Comparison of ENCODE assay signal across 1 cellular context in genomic region chr9:71793386-71794105, GRCh38.
TF ChIP-seq lines count a peak whose summit lies in the region.

No MANE protein-coding gene starts in this region.

TF ChIP-seq in IMR-90, 13 proteins besides CTCF, POLR2A, EP300 and RAD21 (continued from another document):
- no peak for TF ChIP-seq MXI1 (IDR thresholded peaks at IDR 0.05; ENCODE audit: borderline replicate concordance, low read depth, low read length)
- TF ChIP-seq ELK1 (IDR thresholded peaks at IDR 0.05; ENCODE audit: borderline replicate concordance, low read depth, low read length) = no peak
- no peak for TF ChIP-seq SMC3 (IDR thresholded peaks at IDR 0.05; ENCODE audit: low read depth, low read length)
- no peak for TF ChIP-seq CHD1 (IDR thresholded peaks at IDR 0.05; ENCODE audit: low read depth, low read length)
- TF ChIP-seq MAZ (IDR thresholded peaks at IDR 0.05; ENCODE audit: borderline replicate concordance, low read depth, low read length) = no peak
- no peak for TF ChIP-seq USF2 (IDR thresholded peaks at IDR 0.05; ENCODE audit: low read depth, low read length)
